Comparison of ENCODE assay signal across 8 cellular contexts in the genomic region with DNA sequence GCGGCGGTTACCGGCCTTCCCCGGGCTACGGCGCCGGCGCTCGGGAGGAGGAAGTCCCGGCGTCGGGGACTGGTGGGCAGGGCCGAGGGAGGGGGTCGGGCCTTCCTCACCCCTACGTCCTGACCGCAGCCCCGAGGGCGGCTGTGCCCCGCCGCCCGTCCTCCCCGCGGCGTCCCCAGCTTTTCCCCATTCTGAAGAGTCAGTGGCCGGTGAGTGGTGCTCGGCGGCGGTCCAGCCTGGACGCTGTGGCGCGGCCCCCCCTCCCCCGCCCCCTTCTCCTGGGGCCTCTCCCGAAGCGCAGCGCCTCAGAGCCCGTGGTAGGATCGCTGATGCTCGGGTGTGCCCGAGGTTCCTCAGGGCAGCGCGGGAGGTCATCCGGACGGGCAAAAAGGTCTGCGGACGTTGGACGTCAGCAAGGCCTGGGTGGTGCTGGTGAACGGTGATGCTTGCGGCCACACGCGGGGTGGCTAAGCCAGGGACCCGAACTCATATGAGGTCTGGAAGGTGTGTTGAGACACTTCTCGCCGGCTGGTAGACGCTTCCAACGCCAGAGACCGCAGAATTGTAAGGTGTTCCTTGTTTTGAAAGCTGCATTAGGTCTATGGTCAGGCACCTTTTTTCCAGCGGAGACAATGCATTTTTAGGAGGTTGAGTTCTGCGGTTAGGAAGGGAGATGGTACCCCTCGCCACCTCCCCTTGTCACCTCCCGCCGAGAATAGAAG. TPM values are rescaled to one million over a fixed set of nuclear protein-coding genes. Genes with fewer than 3 reads are reported as not detected.
DNase-seq lines count a peak whose midpoint lies in the region; ATAC-seq and TF ChIP-seq lines count a peak whose summit lies in the region.

No MANE protein-coding gene starts in this region.

- H3K4me1 ChIP-seq in duodenal mucosa (ENCODE audit: control insufficient read depth in 1 of 2, insufficient read depth in 2 of 2, low read length in 2 of 2), result peaks cover 18% of the 10 kb centered on the region in 2 donors

- H3K36me3 ChIP-seq in H7 (replicated peaks; ENCODE audit: control insufficient read depth, insufficient read depth, low read length), result no peaks in the 10 kb centered on the region; the same call in 1 of the 2 replicates
- no peaks in the 10 kb centered on the region for H3K36me3 ChIP-seq in duodenal mucosa (ENCODE audit: control insufficient read depth in 1 of 2, insufficient read depth in 2 of 2, low read length in 2 of 2)

- H3K9me3 ChIP-seq in duodenal mucosa (ENCODE audit: control insufficient read depth in 1 of 2, low read length in 2 of 2), result no peaks in the 10 kb centered on the region

- no peaks in the 10 kb centered on the region for H3K27me3 Mint-ChIP-seq in activated B cell treated with CpG ODN at 0.5 μM for 24 hours

- ATAC-seq in activated B cell treated with CpG ODN at 0.5 μM for 24 hours (ENCODE audit: low read depth), result peak; percentile 50

- peaks cover 8% of the 10 kb centered on the region for H3K36me3 Mint-ChIP-seq in activated B cell treated with CpG ODN at 0.5 μM for 24 hours (ENCODE audit: low read depth)

- H3K4me3 Mint-ChIP-seq in activated B cell treated with CpG ODN at 0.5 μM for 24 hours, result peak overlapping the region; percentile 92

- CTCF ChIA-PET in activated B cell treated with CpG ODN at 0.5 μM for 24 hours (lab: Charles Lee), result interaction anchor here (0.6 to 0.9 kb wide), 2 partner anchors 30 to 329 kb away, joined by 4 read pairs; no protein-coding TSS in a partner anchor

- intact Hi-C loops in activated B cell treated with CpG ODN at 0.5 μM for 24 hours (cut with micrococcal nuclease) (loop anchor here (1.0 to 5.0 kb wide), 6 partner anchors 47 to 661 kb away; a partner anchor contains a TSS), lower leg skin (cut with DNase I; ENCODE audit: low total_unique reads) (no loop called here)

- 11 to 36% methylated on average over 18 to 54 of the region's 61 CpGs for WGBS in lower leg skin, 2 donors

- H3K9me3 Mint-ChIP-seq in activated B cell treated with CpG ODN at 0.5 μM for 24 hours, result no peaks in the 10 kb centered on the region

- TF ChIP-seq CTCF in activated B cell treated with CpG ODN at 0.5 μM for 24 hours (IDR thresholded peaks at IDR 0.05) (no peak), lower leg skin (IDR thresholded peaks at IDR 0.05) (no peak)

- DNase-seq in DMS153 treated with DMSO at 0.1 percent for 48 hours (lab: John Stamatoyannopoulos, UW; ENCODE audit: unreplicated experiment) (peak; percentile 25), DMS153 (lab: John Stamatoyannopoulos, UW) (no peak), H7 (peak; percentile 93), LHCN-M2 (ENCODE audit: low read depth) (peak; percentile 46), activated B cell treated with CpG ODN at 0.5 μM for 24 hours (peak; percentile 73), lower leg skin (ENCODE audit: low spot score in 2 of 2) (peak in 1 of 2 donors; percentile 88)
- peak in 2 of 3 experiments; percentile 42 to 57 for DNase-seq in stimulated activated CD4-positive, alpha-beta T cell treated with anti-CD3 and anti-CD28 coated beads, TNF-alpha, amount 100 ng/mL, for 4 hours (ENCODE audit: low read depth in 3 of 3)

- TF ChIP-seq POLR2A in lower leg skin (IDR thresholded peaks at IDR 0.05), result no peak

- peaks cover 31% of the 10 kb centered on the region for H3K4me1 Mint-ChIP-seq in activated B cell treated with CpG ODN at 0.5 μM for 24 hours

- H3K4me3 ChIP-seq in H7 (ENCODE audit: insufficient read depth, low read depth, low read length), result peak overlapping the region; percentile 79
- peak overlapping the region; percentile 61 to 88 for H3K4me3 ChIP-seq in duodenal mucosa (ENCODE audit: low read depth in 1 of 2, low read length in 2 of 2)
- H3K4me3 ChIP-seq in lower leg skin (ENCODE audit: low read depth, poor library complexity, severe bottlenecking), result peak overlapping the region; percentile 42

- H3K27me3 ChIP-seq in H7 (ENCODE audit: control insufficient read depth, insufficient read depth, low read length), result peaks cover 3% of the 10 kb centered on the region; the same call in 1 of the 2 replicates
- H3K27me3 ChIP-seq in duodenal mucosa (ENCODE audit: control insufficient read depth in 1 of 2, insufficient read depth in 2 of 2, low read length in 2 of 2), result no peaks in the 10 kb centered on the region

- H3K9ac ChIP-seq in duodenal mucosa (ENCODE audit: low read depth in 1 of 2, low read length in 2 of 2), result peak overlapping the region; percentile 44 to 70

- peak overlapping the region; percentile 80 for H3K27ac ChIP-seq in duodenal mucosa (ENCODE audit: low read depth, low read length)

- POLR2A ChIA-PET in activated B cell treated with CpG ODN at 0.5 μM for 24 hours (lab: Charles Lee), result interaction anchor here (0.5 to 1.3 kb wide), 5 partner anchors 15 to 89 kb away, joined by 3 to 13 read pairs (median 4); no protein-coding TSS in a partner anchor

- H3K27ac Mint-ChIP-seq in activated B cell treated with CpG ODN at 0.5 μM for 24 hours, result peak overlapping the region; percentile 80

RNA-seq across cellular contexts. Expression of a gene that starts 0.7 kb away (rescaled TPM):
- total RNA-seq in H7 (2014; rRNA removed; shearing (Covaris generic)), result 17.4 and 23.2 TPM in 2 replicates
- total RNA-seq in LHCN-M2 (2014; rRNA removed) (5.5 and 5.8 TPM in 2 replicates), activated B cell treated with CpG ODN at 0.5 μM for 24 hours (6.5 and 7.5 TPM in 2 replicates), lower leg skin (1 to 10 TPM; 2.2 to 6.9 (median 4.8) TPM)
- 2.7 TPM for polyA plus RNA-seq in LHCN-M2 (2012)

RNA-seq across cellular contexts. Expression of a gene that starts 48.7 kb away (rescaled TPM):
- total RNA-seq in H7 (2014; rRNA removed; shearing (Covaris generic)), result 12.9 and 14.9 TPM in 2 replicates
- total RNA-seq in LHCN-M2 (2014; rRNA removed) (14.2 and 14.7 TPM in 2 replicates), activated B cell treated with CpG ODN at 0.5 μM for 24 hours (8.1 and 9.4 TPM in 2 replicates), lower leg skin (10 to 100 TPM in 1 of 4 donors, 1 to 10 TPM in 3; 7.0 to 12.4 (median 9.7) TPM)
- polyA plus RNA-seq in LHCN-M2 (2012), result 7.8 TPM
